ENCODE assay signal across 35 cellular contexts in genomic region chr3:194197396-194197960, GRCh38.
"Had no signal": no experiment of that assay in that cellular context is flagged by ENCODE, and none has a peak within 500 bp of the region (broad histone marks: within the 10 kb centered on the region; RNA-seq: fewer than 3 reads in every experiment).

No MANE protein-coding gene starts in this region.

- FAIRE-seq: islet of Langerhans, TTC549 had no signal

- DNase-seq: activated CD4-positive, alpha-beta T cell treated with anti-CD3 and anti-CD28 coated beads for 4 hours; activated CD4-positive, alpha-beta T cell treated with anti-CD3 and anti-CD28 coated beads, Interleukin-2, amount 50 U/mL, for 4 hours; activated CD8-positive, alpha-beta memory T cell treated with anti-CD3 and anti-CD28 coated beads, Interleukin-2, amount 50 U/mL, for 4 hours; activated effector memory CD4-positive, alpha-beta T cell treated with anti-CD3 and anti-CD28 coated beads, Interleukin-2, amount 50 U/mL, for 16 hours; activated naive CD4-positive, alpha-beta T cell treated with anti-CD3 and anti-CD28 coated beads for 36 hours; activated naive CD8-positive, alpha-beta T cell treated with anti-CD3 and anti-CD28 coated beads for 36 hours; activated T-cell treated with anti-CD3 and anti-CD28 coated beads, Interleukin-2, amount 50 U/mL, for 1 hour; adrenal gland; aorta; body of pancreas; cerebellar nuclear complex; dorsolateral prefrontal cortex; effector memory CD4-positive, alpha-beta T cell; foreskin fibroblast; heart right ventricle; left lung; mucosa of descending colon; ovary; psoas muscle; spleen; stimulated activated CD4-positive, alpha-beta T cell treated with anti-CD3 and anti-CD28 coated beads, Interleukin-4, amount 100 ng/mL, for 1 hour; stimulated activated naive CD8-positive, alpha-beta T cell treated with anti-CD3 and anti-CD28 coated beads, Interleukin-15, Interleukin-2, amounts not matched to agents 100 U/mL and 50 U/mL, for 24 hours; SW 1271; T-helper 9 cell; testis; trophoblast cell; uterus had no signal

- H3K36me3 ChIP-seq: adrenal gland, heart right ventricle, left lung, neutrophil, ovary, right atrium auricular region, spleen, uterus had no signal

- ATAC-seq: body of pancreas; heart right ventricle; left lung; mucosa of descending colon; natural killer cell treated with Interleukin-12 subunit alpha and Interleukin-12 subunit beta and Interleukin-15 and Interleukin-18, amount 100 ng/mL, for 72 hours; psoas muscle; stimulated activated naive CD8-positive, alpha-beta T cell treated with anti-CD3 and anti-CD28 coated beads, Interleukin-15, Interleukin-2, amounts not matched to agents 100 U/mL and 50 U/mL, for 24 hours had no signal

- H3K4me1 ChIP-seq: adrenal gland, testis, uterus had no signal

- H3K27me3 ChIP-seq: adrenal gland, body of pancreas, left lung, ovary, right atrium auricular region, testis, uterus had no signal

- H3K4me3 ChIP-seq: adrenal gland, body of pancreas, coronary artery, dorsolateral prefrontal cortex, heart right ventricle, left lung, lung, mucosa of descending colon, ovary, psoas muscle, right atrium auricular region, spleen, testis, uterus had no signal

- H3K9me3 ChIP-seq: adrenal gland, body of pancreas, heart right ventricle, left lung, mucosa of descending colon, neutrophil, ovary, psoas muscle, right atrium auricular region, spleen, testis, uterus had no signal

- H3K27ac ChIP-seq: adrenal gland, body of pancreas, coronary artery, dorsolateral prefrontal cortex, heart right ventricle, left lung, neutrophil, ovary, psoas muscle, right atrium auricular region, spleen, testis, uterus, VCaP had no signal
